8 cellular contexts compared by ENCODE assay signal in genomic region chr9:91101598-91102168, GRCh38.
A peak's percentile ranks its signal among the peaks of the same experiment; 100 is the strongest.
DNase-seq lines count a peak whose midpoint lies in the region; FAIRE-seq and TF ChIP-seq lines count a peak whose summit lies in the region.

No MANE protein-coding gene starts in this region.

- H3K36me3 ChIP-seq in H7 (replicated peaks; ENCODE audit: control insufficient read depth, insufficient read depth, low read length) (no peaks in the 10 kb centered on the region), esophagus squamous epithelium (no peaks in the 10 kb centered on the region), hepatocyte (replicated peaks; ENCODE audit: insufficient read depth, low read depth) (no peaks in the 10 kb centered on the region)

- H3K4me2 ChIP-seq in hepatocyte, result no peak overlapping the region

- no peaks in the 10 kb centered on the region for H4K20me1 ChIP-seq in hepatocyte (ENCODE audit: insufficient read depth, poor library complexity, severe bottlenecking)

- H3K27me3 ChIP-seq in H7 (ENCODE audit: control insufficient read depth, insufficient read depth, low read length) (no peaks in the 10 kb centered on the region), esophagus squamous epithelium (no peaks in the 10 kb centered on the region), hepatocyte (no peaks in the 10 kb centered on the region)

- no peak overlapping the region for H2AFZ ChIP-seq in hepatocyte

- DNase-seq in H7 (peak; percentile 32), esophagus squamous epithelium (lab: John Stamatoyannopoulos, UW) (no peak), islet precursor cell (no peak), D721Med (ENCODE audit: insufficient read length, low spot score) (no peak), HuH-7.5 (ENCODE audit: low spot score) (no peak), hepatocyte (ENCODE audit: low spot score) (no peak)
- peak; percentile 22 to 68 for DNase-seq in activated CD4-positive, alpha-beta T cell treated with anti-CD3 and anti-CD28 coated beads, Interleukin-2, amount 50 U/mL, for 24 hours (ENCODE audit: low read depth in 1 of 2, low spot score in 1 of 2)
- DNase-seq in stimulated activated CD8-positive, alpha-beta memory T cell treated with anti-CD3 and anti-CD28 coated beads, Interleukin-4, amount 100 ng/mL, for 1 hour (ENCODE audit: low read depth in 2 of 2, low spot score in 1 of 2), result peak; percentile 33 to 51

- H3K9me2 ChIP-seq in hepatocyte (replicated peaks; ENCODE audit: insufficient read depth), result no peaks in the 10 kb centered on the region

- FAIRE-seq in D721Med (lab: Jason Lieb, UNC), result no peak

- no peaks in the 10 kb centered on the region for H3K79me2 ChIP-seq in hepatocyte

- no peak overlapping the region for H3K4me3 ChIP-seq in H7 (ENCODE audit: insufficient read depth, low read depth, low read length)
- no peak overlapping the region for H3K4me3 ChIP-seq in esophagus squamous epithelium
- no peak overlapping the region for H3K4me3 ChIP-seq in hepatocyte

- TF ChIP-seq CTCF in esophagus squamous epithelium (IDR thresholded peaks at IDR 0.05), result no peak
- no peak for TF ChIP-seq CTCF in D721Med (IDR thresholded peaks at IDR 0.05; ENCODE audit: insufficient read depth, missing control alignments)
- no peak for TF ChIP-seq CTCF in hepatocyte (IDR thresholded peaks at IDR 0.05; ENCODE audit: poor library complexity)

- intact Hi-C loops in esophagus squamous epithelium (cut with DNase I), result no loop called here

- TF ChIP-seq POLR2A in esophagus squamous epithelium (IDR thresholded peaks at IDR 0.05), result no peak

- peak overlapping the region in 3 of 4 donors; percentile 51 to 76 (median 67) for H3K27ac ChIP-seq in esophagus squamous epithelium
- H3K27ac ChIP-seq in hepatocyte, result no peak overlapping the region

- H3K4me1 ChIP-seq in esophagus squamous epithelium (peaks cover 12 to 36% (median 26%) of the 10 kb centered on the region in 3 donors), hepatocyte (ENCODE audit: insufficient read depth) (peaks cover 10% of the 10 kb centered on the region)

- no peaks in the 10 kb centered on the region for H3K9me3 ChIP-seq in esophagus squamous epithelium
- H3K9me3 ChIP-seq in hepatocyte (ENCODE audit: low read depth), result no peaks in the 10 kb centered on the region

- 61 to 70% methylated on average over 8 of the region's 8 CpGs for WGBS in esophagus squamous epithelium, 2 donors
- 81% methylated on average over 8 of the region's 8 CpGs for WGBS in hepatocyte (ENCODE audit: low lambda C conversion rate, missing lambda C conversion rate)

Comparison
In these comparisons a context has a peak if more than half of its experiments do, and no peak if none do; other contexts are left out.
1. DNase-seq: peak in H7 (single experiment), activated CD4-positive, alpha-beta T cell treated with anti-CD3 and anti-CD28 coated beads, Interleukin-2, amount 50 U/mL, for 24 hours (2 of 2) and stimulated activated CD8-positive, alpha-beta memory T cell treated with anti-CD3 and anti-CD28 coated beads, Interleukin-4, amount 100 ng/mL, for 1 hour (2 of 2); none in esophagus squamous epithelium (single experiment), islet precursor cell (single experiment), D721Med (single experiment), HuH-7.5 (single experiment) and hepatocyte (single experiment).